Comparison of ENCODE assay signal across 13 cellular contexts in genomic region chr14:57833304-57833703, GRCh38. TPM values are rescaled to one million over a fixed set of nuclear protein-coding genes. Genes with fewer than 3 reads are reported as not detected.
A peak's percentile ranks its signal among the peaks of the same experiment; 100 is the strongest.
DNase-seq lines count a peak whose midpoint lies in the region; ATAC-seq and TF ChIP-seq lines count a peak whose summit lies in the region.
"Had no signal": no experiment of that assay in that cellular context is flagged by ENCODE, and none has a peak within 500 bp of the region (broad histone marks: within the 10 kb centered on the region; RNA-seq: fewer than 3 reads in every experiment).

No MANE protein-coding gene starts in this region.

- peak overlapping the region in 1 of 7 donors; percentile 50 for H3K27ac Mint-ChIP-seq in CD4-positive, alpha-beta memory T cell
- H3K27ac Mint-ChIP-seq in T-helper 17 cell: no peak overlapping the region
- H3K27ac Mint-ChIP-seq: activated CD4-positive, alpha-beta memory T cell treated with anti-CD3 and anti-CD28 coated beads, Interleukin-2, amount 10 ng/mL, durations not matched to agents 7 days and 5 days; mesothelial cell of epicardium had no signal

- ATAC-seq in lung (ENCODE audit: insufficient read depth, low FRiP score): peak; percentile 27
- ATAC-seq in stimulated activated naive CD8-positive, alpha-beta T cell treated with anti-CD3 and anti-CD28 coated beads, Interleukin-15, Interleukin-2, amounts not matched to agents 100 U/mL and 50 U/mL, for 24 hours: no peak
- no peak for ATAC-seq in T-helper 17 cell
- ATAC-seq in GM21717 (IDR thresholded peaks at IDR 0.05; ENCODE audit: unreplicated experiment): no peak

- H3K9me3 Mint-ChIP-seq in CD4-positive, alpha-beta memory T cell: peaks cover 0 to 6% (median 3%) of the 10 kb centered on the region in 8 donors
- H3K9me3 Mint-ChIP-seq: activated CD4-positive, alpha-beta memory T cell treated with anti-CD3 and anti-CD28 coated beads, Interleukin-2, amount 10 ng/mL, durations not matched to agents 7 days and 5 days; mesothelial cell of epicardium had no signal

- TF ChIP-seq CTCF in AG04449 (IDR thresholded peaks at IDR 0.05; ENCODE audit: insufficient read depth, low read length, missing control alignments) (no peak), brain microvascular endothelial cell (IDR thresholded peaks at IDR 0.05; ENCODE audit: low read depth, low read length, missing control alignments) (no peak), lung (IDR thresholded peaks at IDR 0.05; ENCODE audit: control extremely low read depth, extremely low read depth) (no peak)

- CTCF ChIA-PET in AG04449 (lab: Yijun Ruan, JAX): no interaction called here
- CTCF ChIA-PET in CD4-positive, alpha-beta memory T cell (lab: Charles Lee; ENCODE audit: partially characterized antibody): no interaction called here

- H3K27me3 ChIP-seq in brain microvascular endothelial cell (replicated peaks) (no peaks in the 10 kb centered on the region), lung (ENCODE audit: control insufficient read depth, insufficient read depth) (no peaks in the 10 kb centered on the region)
- no peaks in the 10 kb centered on the region for H3K27me3 ChIP-seq in CD4-positive, alpha-beta memory T cell (ENCODE audit: insufficient read depth, low read length)

- POLR2A ChIA-PET in AG04449 (lab: Yijun Ruan, JAX): no interaction called here
- POLR2A ChIA-PET in CD4-positive, alpha-beta memory T cell (lab: Charles Lee; ENCODE audit: partially characterized antibody): no interaction called here

- no peak overlapping the region for H3K4me3 Mint-ChIP-seq in CD4-positive, alpha-beta memory T cell
- no peak overlapping the region for H3K4me3 Mint-ChIP-seq in T-helper 17 cell
- H3K4me3 Mint-ChIP-seq: activated CD4-positive, alpha-beta memory T cell treated with anti-CD3 and anti-CD28 coated beads, Interleukin-2, amount 10 ng/mL, durations not matched to agents 7 days and 5 days; mesothelial cell of epicardium had no signal

- intact Hi-C loops in CD4-positive, alpha-beta memory T cell (cut with micrococcal nuclease): no loop called here

- in situ Hi-C loops in brain microvascular endothelial cell (cut with HindIII; ENCODE audit: low pct_ligation_motif_present, low sequenced_read_pairs): no loop called here

- H3K4me1 ChIP-seq in lung (ENCODE audit: control insufficient read depth in 2 of 2, insufficient read depth in 2 of 2, low read length in 2 of 2): no peaks in the 10 kb centered on the region
- H3K4me1 ChIP-seq in CD4-positive, alpha-beta memory T cell (ENCODE audit: insufficient read depth, low read length): no peaks in the 10 kb centered on the region

- H3K9me3 ChIP-seq in lung (ENCODE audit: control insufficient read depth in 2 of 2, insufficient read depth in 1 of 2, low read length in 1 of 2): no peaks in the 10 kb centered on the region
- no peaks in the 10 kb centered on the region for H3K9me3 ChIP-seq in CD4-positive, alpha-beta memory T cell (ENCODE audit: control insufficient read depth in 1 of 2, low read length in 2 of 2)
- no peaks in the 10 kb centered on the region for H3K9me3 ChIP-seq in T-helper 17 cell (ENCODE audit: control insufficient read depth, low read length, poor library complexity, severe bottlenecking)

- H3K27me3 Mint-ChIP-seq in CD4-positive, alpha-beta memory T cell: peaks cover 0 to 2% of the 10 kb centered on the region in 2 donors
- no peaks in the 10 kb centered on the region for H3K27me3 Mint-ChIP-seq in T-helper 17 cell
- H3K27me3 Mint-ChIP-seq: activated CD4-positive, alpha-beta memory T cell treated with anti-CD3 and anti-CD28 coated beads, Interleukin-2, amount 10 ng/mL, durations not matched to agents 7 days and 5 days had no signal

- H3K36me3 Mint-ChIP-seq in CD4-positive, alpha-beta memory T cell: no peaks in the 10 kb centered on the region
- H3K36me3 Mint-ChIP-seq in T-helper 17 cell (ENCODE audit: low read depth): no peaks in the 10 kb centered on the region
- H3K36me3 Mint-ChIP-seq: mesothelial cell of epicardium had no signal

- 48 to 50% methylated on average over 2 of the region's 2 CpGs for WGBS in lung, 2 donors

- peak; percentile 72 for DNase-seq in AG04449 (ENCODE audit: low read depth, low spot score)
- peak; percentile 62 for DNase-seq in HK-2 (ENCODE audit: unreplicated experiment)
- peak; percentile 90 for DNase-seq in brain microvascular endothelial cell
- DNase-seq in lung (ENCODE audit: low spot score): no peak
- DNase-seq in CD4-positive, alpha-beta memory T cell: no peak
- DNase-seq in stimulated activated naive CD8-positive, alpha-beta T cell treated with anti-CD3 and anti-CD28 coated beads, Interleukin-15, Interleukin-2, amounts not matched to agents 100 U/mL and 50 U/mL, for 24 hours: no peak
- DNase-seq in T-helper 17 cell: no peak
- DNase-seq: activated CD4-positive, alpha-beta memory T cell treated with anti-CD3 and anti-CD28 coated beads, Interleukin-2, amount 10 ng/mL, durations not matched to agents 7 days and 5 days; GDM1; OCI-M1 had no signal

- no peak overlapping the region for H3K4me3 ChIP-seq in AG04449 (ENCODE audit: low read depth, low read length)
- no peak overlapping the region for H3K4me3 ChIP-seq in brain microvascular endothelial cell (ENCODE audit: low read depth, low read length)
- no peak overlapping the region for H3K4me3 ChIP-seq in lung
- no peak overlapping the region for H3K4me3 ChIP-seq in CD4-positive, alpha-beta memory T cell (ENCODE audit: low read length in 2 of 2)

- no peak overlapping the region for H3K27ac ChIP-seq in brain microvascular endothelial cell
- H3K27ac ChIP-seq in lung (ENCODE audit: low read depth in 1 of 2, low read length in 1 of 2): no peak overlapping the region
- no peak overlapping the region for H3K27ac ChIP-seq in CD4-positive, alpha-beta memory T cell (ENCODE audit: low read depth, low read length)

- H3K36me3 ChIP-seq in brain microvascular endothelial cell (replicated peaks) (no peaks in the 10 kb centered on the region), lung (ENCODE audit: control insufficient read depth in 2 of 2, insufficient read depth in 2 of 2, low read length in 2 of 2) (no peaks in the 10 kb centered on the region)
- no peaks in the 10 kb centered on the region for H3K36me3 ChIP-seq in CD4-positive, alpha-beta memory T cell (ENCODE audit: insufficient read depth, low read length)

- no peaks in the 10 kb centered on the region for H3K4me1 Mint-ChIP-seq in CD4-positive, alpha-beta memory T cell
- no peaks in the 10 kb centered on the region for H3K4me1 Mint-ChIP-seq in T-helper 17 cell
- H3K4me1 Mint-ChIP-seq: activated CD4-positive, alpha-beta memory T cell treated with anti-CD3 and anti-CD28 coated beads, Interleukin-2, amount 10 ng/mL, durations not matched to agents 7 days and 5 days; mesothelial cell of epicardium had no signal

RNA-seq across cellular contexts. Expression of gene SLC35F4, which starts 32.6 kb away (rescaled TPM):
- total RNA-seq in lung (not detected), T-helper 17 cell (not detected)
- polyA plus RNA-seq in lung: not detected
- total RNA-seq in CD4-positive, alpha-beta memory T cell: not detected
- not detected for polyA plus RNA-seq in CD4-positive, alpha-beta memory T cell
- total RNA-seq: activated CD4-positive, alpha-beta memory T cell treated with anti-CD3 and anti-CD28 coated beads, Interleukin-2, amount 10 ng/mL, durations not matched to agents 7 days and 5 days; dermis microvascular lymphatic vessel endothelial cell; mesothelial cell of epicardium had no signal

Comparison
In these comparisons a context has a peak if more than half of its experiments do, and no peak if none do; other contexts are left out.
1. DNase-seq: peak in AG04449 (single experiment), HK-2 (single experiment) and brain microvascular endothelial cell (single experiment); none in lung (single experiment), CD4-positive, alpha-beta memory T cell (0 of 5), stimulated activated naive CD8-positive, alpha-beta T cell treated with anti-CD3 and anti-CD28 coated beads, Interleukin-15, Interleukin-2, amounts not matched to agents 100 U/mL and 50 U/mL, for 24 hours (single experiment) and T-helper 17 cell (0 of 3).